In genomic region chrX:154511761-154512160, GRCh38 we compare ENCODE assay signal across 26 cellular contexts. TPM values are rescaled to one million over a fixed set of nuclear protein-coding genes. Genes with fewer than 3 reads are reported as not detected.
A peak's percentile ranks its signal among the peaks of the same experiment; 100 is the strongest.
DNase-seq lines count a peak whose midpoint lies in the region; ATAC-seq and TF ChIP-seq lines count a peak whose summit lies in the region.
"Had no signal": no experiment of that assay in that cellular context is flagged by ENCODE, and none has a peak within 500 bp of the region (broad histone marks: within the 10 kb centered on the region; RNA-seq: fewer than 3 reads in every experiment).

No MANE protein-coding gene starts in this region.

- ATAC-seq in activated CD8-positive, alpha-beta memory T cell treated with anti-CD3 and anti-CD28 coated beads, Interleukin-2, amount 10 ng/mL, durations not matched to agents 7 days and 5 days = no peak
- ATAC-seq in activated naive CD8-positive, alpha-beta T cell treated with anti-CD3 and anti-CD28 coated beads, Interleukin-2, amount 50 U/mL, for 24 hours = no peak
- ATAC-seq in HG03159 (IDR thresholded peaks at IDR 0.05; ENCODE audit: unreplicated experiment) = no peak
- ATAC-seq: A549, GM12878, GM23338, left lung had no signal

- no peaks in the 10 kb centered on the region; the same call in 1 of the 2 replicates for H3K36me3 ChIP-seq in KOPT-K1 (ENCODE audit: insufficient read depth, low read length)
- no peaks in the 10 kb centered on the region for H3K36me3 ChIP-seq in ovary
- H3K36me3 ChIP-seq: breast epithelium, SJSA1 had no signal

- CTCF ChIA-PET in activated CD8-positive, alpha-beta memory T cell treated with anti-CD3 and anti-CD28 coated beads, Interleukin-2, amount 10 ng/mL, durations not matched to agents 7 days and 5 days (lab: Charles Lee) = interaction anchor here (1.1 to 1.4 kb wide), 2 partner anchors 8 to 15 kb away, joined by 3 to 6 read pairs; no protein-coding TSS in a partner anchor

- WGBS in ovary, 3 donors = 56 to 58% (median 57%) methylated on average over 12 of the region's 12 CpGs

- H3K4me1 Mint-ChIP-seq in activated CD8-positive, alpha-beta memory T cell treated with anti-CD3 and anti-CD28 coated beads, Interleukin-2, amount 10 ng/mL, durations not matched to agents 7 days and 5 days = peaks cover 34% of the 10 kb centered on the region
- H3K4me1 Mint-ChIP-seq in activated naive CD8-positive, alpha-beta T cell treated with anti-CD3 and anti-CD28 coated beads, Interleukin-2, amount 50 U/mL, for 24 hours = peaks cover 29% of the 10 kb centered on the region

- TF ChIP-seq EP300 in ovary (IDR thresholded peaks at IDR 0.05) = no peak

- H3K27me3 ChIP-seq in ovary = no peaks in the 10 kb centered on the region
- H3K27me3 ChIP-seq: left lung, MG63, Peyer's patch, SJSA1 had no signal

- H3K36me3 Mint-ChIP-seq in activated CD8-positive, alpha-beta memory T cell treated with anti-CD3 and anti-CD28 coated beads, Interleukin-2, amount 10 ng/mL, durations not matched to agents 7 days and 5 days = peaks cover 17% of the 10 kb centered on the region
- peaks cover 22% of the 10 kb centered on the region for H3K36me3 Mint-ChIP-seq in activated naive CD8-positive, alpha-beta T cell treated with anti-CD3 and anti-CD28 coated beads, Interleukin-2, amount 50 U/mL, for 24 hours (ENCODE audit: low read depth)

- peak overlapping the region; percentile 72 for H3K27ac Mint-ChIP-seq in activated CD8-positive, alpha-beta memory T cell treated with anti-CD3 and anti-CD28 coated beads, Interleukin-2, amount 10 ng/mL, durations not matched to agents 7 days and 5 days
- H3K27ac Mint-ChIP-seq in activated naive CD8-positive, alpha-beta T cell treated with anti-CD3 and anti-CD28 coated beads, Interleukin-2, amount 50 U/mL, for 24 hours = peak overlapping the region; percentile 78
- H3K27ac Mint-ChIP-seq: GM23338 had no signal

- no peaks in the 10 kb centered on the region for H3K9me3 Mint-ChIP-seq in activated CD8-positive, alpha-beta memory T cell treated with anti-CD3 and anti-CD28 coated beads, Interleukin-2, amount 10 ng/mL, durations not matched to agents 7 days and 5 days (ENCODE audit: low read depth)
- H3K9me3 Mint-ChIP-seq in activated naive CD8-positive, alpha-beta T cell treated with anti-CD3 and anti-CD28 coated beads, Interleukin-2, amount 50 U/mL, for 24 hours = no peaks in the 10 kb centered on the region
- H3K9me3 Mint-ChIP-seq: GM23338 had no signal

- no peak overlapping the region for H3K4me3 Mint-ChIP-seq in activated CD8-positive, alpha-beta memory T cell treated with anti-CD3 and anti-CD28 coated beads, Interleukin-2, amount 10 ng/mL, durations not matched to agents 7 days and 5 days
- peak overlapping the region; percentile 21 for H3K4me3 Mint-ChIP-seq in activated naive CD8-positive, alpha-beta T cell treated with anti-CD3 and anti-CD28 coated beads, Interleukin-2, amount 50 U/mL, for 24 hours
- H3K4me3 Mint-ChIP-seq: GM23338, mesothelial cell of epicardium had no signal

- no peak for TF ChIP-seq CTCF in ovary (IDR thresholded peaks at IDR 0.05)

- H3K9me3 ChIP-seq in KOPT-K1 (ENCODE audit: insufficient read depth, low read length, poor library complexity, severe bottlenecking) (no peaks in the 10 kb centered on the region), ovary (no peaks in the 10 kb centered on the region)
- H3K9me3 ChIP-seq: A549, left lung, MG63, Peyer's patch, SJSA1 had no signal

- peak overlapping the region; percentile 43 for H3K27ac ChIP-seq in KOPT-K1 (ENCODE audit: low read depth, low read length, poor library complexity, severe bottlenecking)
- peak overlapping the region; percentile 54 to 58 for H3K27ac ChIP-seq in ovary
- H3K27ac ChIP-seq: A549, breast epithelium, C4-2B, left lung, Peyer's patch, SJSA1 had no signal

- H3K4me3 ChIP-seq in ovary = no peak overlapping the region
- H3K4me3 ChIP-seq: A549, breast epithelium, GM12878, GM23338, left lung, MG63, Peyer's patch, SJSA1, smooth muscle cell had no signal

- no peak for DNase-seq in activated CD8-positive, alpha-beta memory T cell treated with anti-CD3 and anti-CD28 coated beads, Interleukin-2, amount 10 ng/mL, durations not matched to agents 7 days and 5 days
- no peak for DNase-seq in activated CD8-positive, alpha-beta memory T cell treated with anti-CD3 and anti-CD28 coated beads for 24 hours
- DNase-seq in activated naive CD8-positive, alpha-beta T cell treated with anti-CD3 and anti-CD28 coated beads, Interleukin-2, amount 50 U/mL, for 24 hours = no peak
- DNase-seq in ovary = peak in 1 of 5 donors; percentile 63
- no peak for DNase-seq in stimulated activated CD4-positive, alpha-beta T cell treated with anti-CD3 and anti-CD28 coated beads, Interleukin-2, amount 100 ng/mL, for 24 hours
- no peak for DNase-seq in C1 segment of cervical spinal cord (lab: John Stamatoyannopoulos, UW)
- DNase-seq: DMS153; GF-D8; left lung; MG63; NCI-H1417 treated with DMSO at 0.1 percent for 48 hours; NCI-H2107; NCI-H510A; NK-92 treated with Interleukin-12 subunit alpha and Interleukin-12 subunit beta, amount 100 ng/mL, for 24 hours; Peyer's patch; stimulated activated CD4-positive, alpha-beta T cell treated with anti-CD3 and anti-CD28 coated beads, Interleukin-4, amount 100 ng/mL, for 24 hours had no signal

- no peaks in the 10 kb centered on the region for H3K27me3 Mint-ChIP-seq in activated CD8-positive, alpha-beta memory T cell treated with anti-CD3 and anti-CD28 coated beads, Interleukin-2, amount 10 ng/mL, durations not matched to agents 7 days and 5 days
- H3K27me3 Mint-ChIP-seq in activated naive CD8-positive, alpha-beta T cell treated with anti-CD3 and anti-CD28 coated beads, Interleukin-2, amount 50 U/mL, for 24 hours = no peaks in the 10 kb centered on the region

- TF ChIP-seq POLR2A in ovary (IDR thresholded peaks at IDR 0.05) = no peak

- H3K4me1 ChIP-seq in ovary (ENCODE audit: insufficient read depth) = no peaks in the 10 kb centered on the region
- H3K4me1 ChIP-seq: breast epithelium had no signal

- intact Hi-C loops in ovary (cut with DNase I) = no loop called here

RNA-seq across cellular contexts. Expression of gene FAM3A, which starts 4.3 kb away (rescaled TPM):
- total RNA-seq in activated CD8-positive, alpha-beta memory T cell treated with anti-CD3 and anti-CD28 coated beads, Interleukin-2, amount 10 ng/mL, durations not matched to agents 7 days and 5 days = 10 to 100 TPM; 21.5 to 31.7 TPM
- total RNA-seq in ovary = 10 to 100 TPM; 34.6 to 76.8 (median 62.9) TPM
- polyA plus RNA-seq in ovary = 10 to 100 TPM in 1 of 2 donors, 1 to 10 TPM in 1; 3.6 to 81.6 TPM

RNA-seq across cellular contexts. Expression of gene SLC10A3, which starts 21.3 kb away (rescaled TPM):
- 10 to 100 TPM; 24.3 to 24.9 TPM for total RNA-seq in activated CD8-positive, alpha-beta memory T cell treated with anti-CD3 and anti-CD28 coated beads, Interleukin-2, amount 10 ng/mL, durations not matched to agents 7 days and 5 days
- total RNA-seq in ovary = 10 to 100 TPM; 19.6 to 49.8 (median 42.3) TPM
- 10 to 100 TPM in 1 of 2 donors, 1 to 10 TPM in 1; 5.5 to 35.1 TPM for polyA plus RNA-seq in ovary

RNA-seq across cellular contexts. Expression of gene UBL4A, which starts 25.3 kb away (rescaled TPM):
- 10 to 100 TPM; 48.1 to 53.2 TPM for total RNA-seq in activated CD8-positive, alpha-beta memory T cell treated with anti-CD3 and anti-CD28 coated beads, Interleukin-2, amount 10 ng/mL, durations not matched to agents 7 days and 5 days
- total RNA-seq in ovary = 10 to 100 TPM; 17.2 to 35.5 (median 29.3) TPM
- 10 to 100 TPM; 14.6 to 21.6 TPM for polyA plus RNA-seq in ovary

RNA-seq across cellular contexts. Expression of gene LAGE3, which starts 32.7 kb away (rescaled TPM):
- 10 to 100 TPM; 38.8 to 39.0 TPM for total RNA-seq in activated CD8-positive, alpha-beta memory T cell treated with anti-CD3 and anti-CD28 coated beads, Interleukin-2, amount 10 ng/mL, durations not matched to agents 7 days and 5 days
- 10 to 100 TPM; 19.4 to 39.3 (median 23.2) TPM for total RNA-seq in ovary
- polyA plus RNA-seq in ovary = 10 to 100 TPM in 1 of 2 donors, 1 to 10 TPM in 1; 2.7 to 19.5 TPM

RNA-seq across cellular contexts. Expression of gene G6PD, which starts 34.9 kb away (rescaled TPM):
- total RNA-seq in activated CD8-positive, alpha-beta memory T cell treated with anti-CD3 and anti-CD28 coated beads, Interleukin-2, amount 10 ng/mL, durations not matched to agents 7 days and 5 days = 100 to 1,000 TPM; 116 to 117 TPM
- total RNA-seq in ovary = 100 to 1,000 TPM in 1 of 7 donors, 10 to 100 TPM in 6; 18.0 to 115 (median 57.5) TPM
- 10 to 100 TPM; 19.0 to 26.3 TPM for polyA plus RNA-seq in ovary
